ENCODE assay signal across 8 cellular contexts in the genomic region with DNA sequence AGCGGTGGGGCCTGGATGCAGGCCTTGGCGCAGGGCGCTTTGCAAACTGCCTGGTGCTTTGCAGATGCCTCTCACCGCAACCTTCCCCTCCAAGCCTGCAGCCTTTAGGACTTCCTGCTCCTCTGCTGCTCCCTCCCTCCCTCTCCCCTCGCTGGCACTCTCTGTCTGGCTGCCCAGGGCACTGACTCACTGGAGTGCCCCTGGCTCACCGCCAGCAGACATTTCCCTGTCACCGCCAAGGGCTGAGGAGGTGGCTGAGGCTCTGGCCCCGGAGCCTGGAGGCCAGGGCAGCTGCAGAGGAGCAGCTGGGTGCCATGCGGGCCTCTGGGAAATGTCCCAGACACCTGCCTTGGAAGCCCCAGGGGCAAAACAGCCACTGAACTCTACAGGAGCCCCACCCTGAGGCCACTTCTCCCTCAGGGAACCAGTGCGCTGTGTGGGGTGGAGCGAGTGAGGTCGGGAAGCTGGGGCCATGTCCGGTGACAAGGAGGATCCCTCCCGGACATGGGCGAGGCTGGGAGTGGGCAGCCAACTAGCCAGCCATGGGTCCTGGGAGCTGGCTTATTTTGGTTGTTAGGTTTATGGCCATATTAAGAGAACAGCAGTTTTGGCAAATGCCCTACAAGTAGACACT. TPM values are rescaled to one million over a fixed set of nuclear protein-coding genes. Genes with fewer than 3 reads are reported as not detected.
DNase-seq lines count a peak whose midpoint lies in the region; ATAC-seq and TF ChIP-seq lines count a peak whose summit lies in the region.

No MANE protein-coding gene starts in this region.

- WGBS in transverse colon (ENCODE audit: low coverage in 1 of 2), 2 donors, result 16 to 21% methylated on average over 5 to 11 of the region's 15 CpGs

- in situ Hi-C loops in transverse colon (cut with MboI; ENCODE audit: low pct_ligation_motif_present in 1 of 4, low pct_unique_long_range_greater_than_20kb in 1 of 4, low sequenced_read_pairs in 3 of 4), result loop anchor here in 2 of 4 donors (10.0 to 25.0 kb wide), 2 partner anchors 978 to 1279 kb away; no protein-coding TSS in a partner anchor

- ATAC-seq in GM21619 (IDR thresholded peaks at IDR 0.05; ENCODE audit: unreplicated experiment), result peak; percentile 39

- H3K36me3 ChIP-seq in transverse colon, result no peaks in the 10 kb centered on the region
- no peaks in the 10 kb centered on the region for H3K36me3 ChIP-seq in CD8-positive, alpha-beta memory T cell (ENCODE audit: insufficient read depth, low read length)

- H3K4me1 Mint-ChIP-seq in CD8-positive, alpha-beta memory T cell, result peaks cover 0 to 3% (median 0%) of the 10 kb centered on the region in 3 donors

- H3K36me3 Mint-ChIP-seq in CD8-positive, alpha-beta memory T cell, result no peaks in the 10 kb centered on the region

- CTCF ChIA-PET in CD8-positive, alpha-beta memory T cell (lab: Charles Lee), result interaction anchor here (0.7 to 2.3 kb wide), 2 partner anchors 9 to 1089 kb away, joined by 3 to 5 read pairs; no protein-coding TSS in a partner anchor

- peaks cover 0 to 19% (median 12%) of the 10 kb centered on the region in 4 donors for H3K4me1 ChIP-seq in transverse colon
- H3K4me1 ChIP-seq in CD8-positive, alpha-beta memory T cell (ENCODE audit: insufficient read depth, low read length), result no peaks in the 10 kb centered on the region

- H3K9me3 Mint-ChIP-seq in CD8-positive, alpha-beta memory T cell, result no peaks in the 10 kb centered on the region

- peaks cover 0 to 2% of the 10 kb centered on the region in 2 donors for H3K27me3 Mint-ChIP-seq in CD8-positive, alpha-beta memory T cell

- H3K27me3 ChIP-seq in transverse colon, result no peaks in the 10 kb centered on the region
- H3K27me3 ChIP-seq in CD8-positive, alpha-beta memory T cell (ENCODE audit: insufficient read depth, low read length, poor library complexity, severe bottlenecking), result no peaks in the 10 kb centered on the region

- no peaks in the 10 kb centered on the region for H3K9me3 ChIP-seq in transverse colon
- no peaks in the 10 kb centered on the region for H3K9me3 ChIP-seq in CD8-positive, alpha-beta memory T cell (ENCODE audit: low read length)

- TF ChIP-seq POLR2A in transverse colon (IDR thresholded peaks at IDR 0.05), result no peak

- POLR2A ChIA-PET in CD8-positive, alpha-beta memory T cell (lab: Charles Lee), result no interaction called here

- TF ChIP-seq CTCF in AG09309 (IDR thresholded peaks at IDR 0.05; ENCODE audit: control insufficient read depth, insufficient read depth, low read depth, low read length, missing control alignments) (no peak), transverse colon (IDR thresholded peaks at IDR 0.05) (no peak)

- no peak overlapping the region for H3K27ac Mint-ChIP-seq in CD8-positive, alpha-beta memory T cell

- intact Hi-C loops in transverse colon (cut with DNase I; ENCODE audit: low total_unique reads), result no loop called here

- no peak overlapping the region for H3K4me3 Mint-ChIP-seq in CD8-positive, alpha-beta memory T cell

- no peak for TF ChIP-seq EP300 in transverse colon (IDR thresholded peaks at IDR 0.05; ENCODE audit: low read depth)

- DNase-seq in AG09309 (ENCODE audit: low read depth) (peak; percentile 11), NCI-H2107 (lab: John Stamatoyannopoulos, UW) (peak; percentile 92), epithelial cell of prostate (ENCODE audit: low read depth, low spot score) (peak; percentile 71), non-pigmented ciliary epithelial cell (ENCODE audit: low read depth) (peak; percentile 3), transverse colon (peak; percentile 91)
- peak; percentile 23 for DNase-seq in activated CD4-positive, alpha-beta T cell treated with anti-CD3 and anti-CD28 coated beads for 1 hour
- DNase-seq in CD8-positive, alpha-beta memory T cell, result no peak

- H3K27ac ChIP-seq in epithelial cell of prostate, result peak overlapping the region; percentile 37
- peak overlapping the region; percentile 63 to 72 (median 68) for H3K27ac ChIP-seq in transverse colon
- no peak overlapping the region for H3K27ac ChIP-seq in CD8-positive, alpha-beta memory T cell (ENCODE audit: low read depth, low read length)

- no peak overlapping the region for H3K4me3 ChIP-seq in AG09309 (ENCODE audit: control insufficient read depth, low read depth, low read length)
- peak overlapping the region in 1 of 4 donors; percentile 33 for H3K4me3 ChIP-seq in transverse colon
- H3K4me3 ChIP-seq in CD8-positive, alpha-beta memory T cell (ENCODE audit: low read length), result no peak overlapping the region

RNA-seq across cellular contexts. Expression of a gene that starts 53.4 kb away (rescaled TPM):
- 10 to 100 TPM; 20.9 to 70.3 (median 28.1) TPM for total RNA-seq in transverse colon
- total RNA-seq in CD8-positive, alpha-beta memory T cell, result 10 to 100 TPM; 25.6 to 28.4 TPM
- polyA plus RNA-seq in CD8-positive, alpha-beta memory T cell, result 1.1 TPM

Comparison
In these comparisons a context has a peak if more than half of its experiments do, and no peak if none do; other contexts are left out.
1. DNase-seq: peak in AG09309 (single experiment), NCI-H2107 (single experiment), activated CD4-positive, alpha-beta T cell treated with anti-CD3 and anti-CD28 coated beads for 1 hour (single experiment), epithelial cell of prostate (single experiment), non-pigmented ciliary epithelial cell (single experiment) and transverse colon (single experiment); none in CD8-positive, alpha-beta memory T cell (0 of 5).